Comparison of ENCODE assay signal across 21 cellular contexts in the genomic region with DNA sequence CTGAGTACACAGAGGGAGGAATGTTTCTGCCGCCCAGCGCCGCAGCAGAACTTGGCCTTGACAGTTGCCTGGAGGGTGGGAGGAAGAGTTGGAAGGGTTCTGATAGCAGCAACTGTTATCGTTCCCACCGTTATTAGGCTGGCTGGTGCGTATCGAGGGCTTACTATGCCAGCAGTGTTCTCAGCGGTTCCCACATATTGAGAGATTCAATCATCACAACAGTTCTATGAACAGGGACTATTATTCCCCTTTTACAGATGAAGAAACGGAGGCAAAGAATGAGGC.
A peak's percentile ranks its signal among the peaks of the same experiment; 100 is the strongest.
DNase-seq lines count a peak whose midpoint lies in the region; ATAC-seq, FAIRE-seq and TF ChIP-seq lines count a peak whose summit lies in the region.
"Had no signal": no experiment of that assay in that cellular context is flagged by ENCODE, and none has a peak within 500 bp of the region (broad histone marks: within the 10 kb centered on the region; RNA-seq: fewer than 3 reads in every experiment).

No MANE protein-coding gene starts in this region.

- FAIRE-seq in HTR-8/SVneo (lab: Jason Lieb, UNC) = peak; percentile 44
- no peak for FAIRE-seq in pancreas (lab: Jason Lieb, UNC)
- FAIRE-seq: A549, G401.6, GM12892 had no signal

- H3K9me3 Mint-ChIP-seq in nephron = no peaks in the 10 kb centered on the region
- no peaks in the 10 kb centered on the region for H3K9me3 Mint-ChIP-seq in chondrocyte (ENCODE audit: low read depth)

- intact Hi-C loops in pancreas (cut with DNase I) = no loop called here

- no peak overlapping the region for H3K4me3 ChIP-seq in pancreas
- H3K4me3 ChIP-seq: A549 had no signal

- H3K4me1 Mint-ChIP-seq in nephron = peaks cover 53% of the 10 kb centered on the region
- no peaks in the 10 kb centered on the region for H3K4me1 Mint-ChIP-seq in chondrocyte (ENCODE audit: low read depth)
- H3K4me1 Mint-ChIP-seq: CD4-positive, alpha-beta memory T cell had no signal

- H3K27ac ChIP-seq in pancreas = no peak overlapping the region
- H3K27ac ChIP-seq: A549 had no signal

- H3K27me3 ChIP-seq in pancreas = no peaks in the 10 kb centered on the region

- no peaks in the 10 kb centered on the region for H3K36me3 ChIP-seq in pancreas

- H3K27ac Mint-ChIP-seq in nephron (peak overlapping the region in 2 of 3 experiments; percentile 36 to 55), chondrocyte (ENCODE audit: unreplicated experiment) (no peak overlapping the region)
- H3K27ac Mint-ChIP-seq: CD4-positive, alpha-beta memory T cell had no signal

- H3K36me3 Mint-ChIP-seq in nephron (ENCODE audit: low read depth) (no peaks in the 10 kb centered on the region), chondrocyte (ENCODE audit: low read depth) (no peaks in the 10 kb centered on the region)
- H3K36me3 Mint-ChIP-seq: CD4-positive, alpha-beta memory T cell had no signal

- H3K9me3 ChIP-seq in pancreas = no peaks in the 10 kb centered on the region
- H3K9me3 ChIP-seq: A549 had no signal

- DNase-seq in HTR-8/SVneo (ENCODE audit: insufficient read length, low spot score) (no peak), pancreas (peak in 5 of 6 donors; percentile 34 to 69 (median 59)), chondrocyte (ENCODE audit: low spot score) (no peak), NK-92 (lab: John Stamatoyannopoulos, UW; ENCODE audit: unreplicated experiment) (no peak)
- DNase-seq: 8988T; ACHN; AML-193; C1 segment of cervical spinal cord; Calu3; CD4-positive, alpha-beta memory T cell; COR-L47; DMS153; DND-41; GOT3; H7; HCEC 1CT had no signal

- 13 to 15% methylated on average over 9 of the region's 9 CpGs for WGBS in pancreas, 2 donors

- peaks cover 26% of the 10 kb centered on the region for H3K27me3 Mint-ChIP-seq in nephron (ENCODE audit: low read depth)
- H3K27me3 Mint-ChIP-seq in chondrocyte (ENCODE audit: low read depth) = peaks cover 61% of the 10 kb centered on the region

- H3K4me1 ChIP-seq in pancreas = no peaks in the 10 kb centered on the region
- H3K4me1 ChIP-seq: A549 had no signal

- TF ChIP-seq CTCF in nephron (IDR thresholded peaks at IDR 0.05; ENCODE audit: unreplicated experiment in 3 of 3) (no peak), pancreas (IDR thresholded peaks at IDR 0.05) (no peak), chondrocyte (IDR thresholded peaks at IDR 0.05) (no peak)

- ATAC-seq in pancreas (peak; percentile 88 to 97 (median 94)), HG02884 (IDR thresholded peaks at IDR 0.05; ENCODE audit: unreplicated experiment) (no peak)
- ATAC-seq: A549 had no signal

- H3K4me3 Mint-ChIP-seq in nephron (peak overlapping the region in 1 of 3 experiments; percentile 15), chondrocyte (ENCODE audit: unreplicated experiment) (no peak overlapping the region)
- H3K4me3 Mint-ChIP-seq: CD4-positive, alpha-beta memory T cell had no signal

Comparison
In these comparisons a context has a peak if more than half of its experiments do, and no peak if none do; other contexts are left out.
1. DNase-seq: peak in pancreas (5 of 6); none in HTR-8/SVneo (single experiment), chondrocyte (single experiment) and NK-92 (single experiment).